27 cellular contexts compared by ENCODE assay signal in the genomic region with DNA sequence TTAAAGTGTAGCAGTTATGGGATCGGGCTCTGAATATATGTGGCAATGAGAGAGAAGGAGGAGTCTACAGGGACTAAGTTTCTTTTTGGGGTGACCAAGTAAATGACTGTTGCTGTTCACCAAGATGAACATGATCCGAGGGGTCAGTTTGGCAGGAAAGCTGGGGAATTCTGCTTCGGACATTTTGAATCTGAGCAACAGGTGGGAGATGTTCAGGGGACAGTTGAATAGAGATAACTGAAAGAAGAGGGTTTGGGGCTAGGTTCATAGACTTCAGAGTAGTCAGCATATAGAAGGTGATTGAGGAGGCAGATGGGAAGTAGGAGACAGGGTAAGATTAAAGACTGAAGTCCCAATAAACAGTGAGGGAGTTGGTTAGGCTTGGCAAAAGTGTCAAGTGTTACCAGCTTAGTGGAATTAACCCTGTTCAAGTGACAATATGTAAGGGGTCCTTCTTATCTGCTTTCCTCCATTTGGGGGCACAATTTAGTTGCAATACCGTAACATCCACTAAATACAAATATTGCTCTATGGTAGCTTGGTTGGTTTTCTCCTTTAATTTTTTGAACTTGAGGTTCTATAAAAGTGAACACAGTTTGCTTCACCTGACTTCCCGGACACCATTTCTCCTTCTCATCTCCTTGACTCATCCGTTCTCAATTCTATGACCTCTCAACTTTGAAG. TPM values are rescaled to one million over a fixed set of nuclear protein-coding genes. Genes with fewer than 3 reads are reported as not detected.
"Had no signal": no experiment of that assay in that cellular context is flagged by ENCODE, and none has a peak within 500 bp of the region (broad histone marks: within the 10 kb centered on the region; RNA-seq: fewer than 3 reads in every experiment).

No MANE protein-coding gene starts in this region.

- H3K4me3 ChIP-seq: esophagus squamous epithelium, left lung, lower lobe of right lung, neural progenitor cell, ovary, right atrium auricular region, sigmoid colon, skin epidermis, stomach, thoracic aorta, transverse colon had no signal

- H3K4me1 Mint-ChIP-seq: mesothelial cell of epicardium had no signal

- H3K4me3 Mint-ChIP-seq: immature natural killer cell; memory B cell; mesothelial cell of epicardium; natural killer cell treated with Interleukin-12 subunit alpha and Interleukin-12 subunit beta and Interleukin-15 and Interleukin-18, amount 100 ng/mL, for 72 hours; neural progenitor cell had no signal

- H3K4me2 ChIP-seq: neural progenitor cell had no signal

- H3K27me3 ChIP-seq: ovary, right atrium auricular region, transverse colon had no signal

- H3K9ac ChIP-seq: neural progenitor cell had no signal

- DNase-seq: dermis blood vessel endothelial cell; esophagus squamous epithelium; foreskin fibroblast; immature natural killer cell; left lung; lower lobe of right lung; nucleus accumbens; ovary; sigmoid colon; stimulated activated CD4-positive, alpha-beta T cell treated with anti-CD3 and anti-CD28 coated beads, Interleukin-2, amount 100 ng/mL, for 24 hours; stimulated activated CD4-positive, alpha-beta T cell treated with anti-CD3 and anti-CD28 coated beads, Interleukin-4, amount 100 ng/mL, for 4 hours; stimulated activated naive CD4-positive, alpha-beta T cell; stomach; substantia nigra; transverse colon had no signal

- H3K27ac ChIP-seq: esophagus squamous epithelium, left lung, lower lobe of right lung, neural progenitor cell, ovary, right atrium auricular region, sigmoid colon, skin epidermis, stomach, thoracic aorta, transverse colon had no signal

- H3K9me3 ChIP-seq: esophagus squamous epithelium, left lung, lower lobe of right lung, ovary, right atrium auricular region, sigmoid colon, stomach, thoracic aorta, transverse colon had no signal

- H3K36me3 Mint-ChIP-seq: memory B cell; mesothelial cell of epicardium; natural killer cell treated with Interleukin-12 subunit alpha and Interleukin-12 subunit beta and Interleukin-15 and Interleukin-18, amount 100 ng/mL, for 72 hours; neural progenitor cell had no signal

- H2AFZ ChIP-seq: neural progenitor cell had no signal

- H3K36me3 ChIP-seq: esophagus squamous epithelium, left lung, lower lobe of right lung, neural progenitor cell, ovary, right atrium auricular region, sigmoid colon, stomach, thoracic aorta, transverse colon had no signal

- H3K27me3 Mint-ChIP-seq: memory B cell; natural killer cell treated with Interleukin-12 subunit alpha and Interleukin-12 subunit beta and Interleukin-15 and Interleukin-18, amount 100 ng/mL, for 72 hours had no signal

- H3K27ac Mint-ChIP-seq: immature natural killer cell; memory B cell; mesothelial cell of epicardium; natural killer cell treated with Interleukin-12 subunit alpha and Interleukin-12 subunit beta and Interleukin-15 and Interleukin-18, amount 100 ng/mL, for 72 hours; neural progenitor cell had no signal

- H3K9me3 Mint-ChIP-seq: immature natural killer cell, memory B cell, mesothelial cell of epicardium, neural progenitor cell had no signal

- ATAC-seq: left lung; lower lobe of right lung; natural killer cell treated with Interleukin-12 subunit alpha and Interleukin-12 subunit beta and Interleukin-15 and Interleukin-18, amount 100 ng/mL, for 72 hours had no signal

- H3K4me1 ChIP-seq: esophagus squamous epithelium, neural progenitor cell, right atrium auricular region, sigmoid colon, transverse colon had no signal

RNA-seq across cellular contexts. Expression of gene ENTHD1, which starts 2.9 kb away (rescaled TPM):
- total RNA-seq: dermis blood vessel endothelial cell; epithelial cell of proximal tubule; esophagus squamous epithelium; lower lobe of right lung; mesothelial cell of epicardium; myocyte; natural killer cell treated with Interleukin-12 subunit alpha and Interleukin-12 subunit beta and Interleukin-15 and Interleukin-18, amount 100 ng/mL, for 72 hours; posterior vena cava; right atrium auricular region; sigmoid colon; stomach; thoracic aorta; transverse colon; ureter had no signal
- polyA plus RNA-seq: immature natural killer cell, keratinocyte, ovary, stomach had no signal

RNA-seq across cellular contexts. Expression of gene GRAP2, which starts 4.4 kb away (rescaled TPM):
- total RNA-seq: dermis blood vessel endothelial cell, epithelial cell of proximal tubule, mesothelial cell of epicardium, myocyte had no signal
- polyA plus RNA-seq: keratinocyte had no signal
